Comparison of ENCODE assay signal across 8 cellular contexts in the genomic region with DNA sequence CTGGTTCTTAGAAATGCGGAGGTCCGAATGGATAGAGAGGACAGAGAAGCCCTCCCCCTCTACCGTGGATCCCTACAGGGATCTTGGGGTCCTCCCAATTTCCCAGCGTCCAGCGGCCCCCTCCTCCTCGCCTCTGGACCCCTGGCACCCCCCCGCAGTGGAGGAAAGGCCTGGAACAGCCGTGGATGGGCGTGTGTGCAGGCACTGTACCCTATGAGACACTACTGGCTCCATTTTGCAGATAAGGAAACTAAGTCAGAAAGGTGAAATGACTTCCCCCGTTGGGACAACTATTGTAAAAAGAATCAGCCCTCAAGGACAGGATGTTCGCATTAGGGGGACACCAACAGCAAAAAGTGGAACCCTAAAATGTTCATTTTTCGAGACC. TPM values are rescaled to one million over a fixed set of nuclear protein-coding genes. Genes with fewer than 3 reads are reported as not detected.
A peak's percentile ranks its signal among the peaks of the same experiment; 100 is the strongest.
DNase-seq lines count a peak whose midpoint lies in the region; ATAC-seq, FAIRE-seq and TF ChIP-seq lines count a peak whose summit lies in the region.

No MANE protein-coding gene starts in this region.

- peak overlapping the region in 11 of 12 donors; percentile 62 to 98 (median 88) for H3K4me3 ChIP-seq in heart left ventricle
- peak overlapping the region; percentile 44 for H3K4me3 ChIP-seq in bronchial epithelial cell (ENCODE audit: low read depth, low read length)
- no peak overlapping the region for H3K4me3 ChIP-seq in mucosa of descending colon
- H3K4me3 ChIP-seq in upper lobe of left lung, result peak overlapping the region; percentile 41 to 96 (median 92)

- H3K4me1 ChIP-seq in heart left ventricle (peaks cover 12 to 43% (median 35%) of the 10 kb centered on the region in 12 donors), mucosa of descending colon (ENCODE audit: low read depth) (peaks cover 30% of the 10 kb centered on the region), upper lobe of left lung (peaks cover 24 to 38% (median 29%) of the 10 kb centered on the region in 4 donors)

- TF ChIP-seq EP300 in upper lobe of left lung (IDR thresholded peaks at IDR 0.05), result no peak

- TF ChIP-seq POLR2A in heart left ventricle (IDR thresholded peaks at IDR 0.05) (no peak), upper lobe of left lung (IDR thresholded peaks at IDR 0.05) (no peak)

- H3K27ac ChIP-seq in heart left ventricle (peak overlapping the region; percentile 63 to 93 (median 88)), upper lobe of left lung (peak overlapping the region; percentile 70 to 91 (median 84))

- DNase-seq in heart left ventricle (no peak), Right ventricle myocardium superior (no peak), bronchial epithelial cell (ENCODE audit: low read depth) (no peak), mucosa of descending colon (no peak), upper lobe of left lung (no peak), GOT3 (lab: John Stamatoyannopoulos, UW) (no peak)
- DNase-seq in stimulated activated CD4-positive, alpha-beta T cell treated with anti-CD3 and anti-CD28 coated beads, Interleukin-4, amount 100 ng/mL, for 24 hours, result no peak

- 22 to 35% (median 27%) methylated on average over 12 of the region's 12 CpGs for WGBS in heart left ventricle, 4 donors
- WGBS in upper lobe of left lung, 2 donors, result 19 to 28% methylated on average over 8 to 12 of the region's 12 CpGs

- TF ChIP-seq CTCF in heart left ventricle (IDR thresholded peaks at IDR 0.05) (no peak), bronchial epithelial cell (IDR thresholded peaks at IDR 0.05; ENCODE audit: insufficient read depth, low read length, severe bottlenecking) (no peak), mucosa of descending colon (IDR thresholded peaks at IDR 0.05) (no peak), upper lobe of left lung (IDR thresholded peaks at IDR 0.05) (no peak)

- ATAC-seq in heart left ventricle, result peak in 1 of 4 donors; percentile 8
- ATAC-seq in Right ventricle myocardium superior (ENCODE audit: poor library complexity), result no peak
- peak; percentile 2 for ATAC-seq in mucosa of descending colon
- ATAC-seq in upper lobe of left lung (ENCODE audit: low FRiP score in 2 of 2), result no peak
- ATAC-seq in GM18858 (IDR thresholded peaks at IDR 0.05; ENCODE audit: unreplicated experiment), result no peak

- H3K27me3 ChIP-seq in heart left ventricle (no peaks in the 10 kb centered on the region), bronchial epithelial cell (ENCODE audit: control insufficient read depth, insufficient read depth, low read length) (no peaks in the 10 kb centered on the region), upper lobe of left lung (no peaks in the 10 kb centered on the region)

- H3K9me3 ChIP-seq in heart left ventricle, result no peaks in the 10 kb centered on the region
- no peaks in the 10 kb centered on the region for H3K9me3 ChIP-seq in mucosa of descending colon
- H3K9me3 ChIP-seq in upper lobe of left lung, result no peaks in the 10 kb centered on the region

- H3K36me3 ChIP-seq in heart left ventricle (no peaks in the 10 kb centered on the region), bronchial epithelial cell (ENCODE audit: control insufficient read depth, insufficient read depth, low read length) (no peaks in the 10 kb centered on the region), mucosa of descending colon (ENCODE audit: low read depth) (no peaks in the 10 kb centered on the region), upper lobe of left lung (no peaks in the 10 kb centered on the region)

- intact Hi-C loops in heart left ventricle (cut with DNase I) (loop anchor here in 3 of 10 donors (5.0 to 10.0 kb wide), 2 partner anchors 38 to 860 kb away; no protein-coding TSS in a partner anchor), Right ventricle myocardium superior (cut with DNase I) (no loop called here), mucosa of descending colon (cut with DNase I, micrococcal nuclease) (no loop called here)

- FAIRE-seq in bronchial epithelial cell (lab: Jason Lieb, UNC), result no peak

RNA-seq across cellular contexts. Expression of gene CLSTN1, which starts 0.9 kb away (rescaled TPM):
- total RNA-seq in heart left ventricle (10 to 100 TPM; 50.6 to 79.4 (median 64.3) TPM), Right ventricle myocardium superior (48.8 TPM), bronchial epithelial cell (131 and 142 TPM in 2 replicates), mucosa of descending colon (100 to 1,000 TPM; 166 to 275 (median 224) TPM), upper lobe of left lung (10 to 100 TPM; 35.6 to 82.7 (median 59.5) TPM)
- 10 to 100 TPM; 37.6 to 40.5 TPM for polyA plus RNA-seq in heart left ventricle
